In genomic region chr6:71411882-71412281, GRCh38 we compare ENCODE assay signal across 16 cellular contexts.
DNase-seq lines count a peak whose midpoint lies in the region; ATAC-seq and TF ChIP-seq lines count a peak whose summit lies in the region.
"Had no signal": no experiment of that assay in that cellular context is flagged by ENCODE, and none has a peak within 500 bp of the region (broad histone marks: within the 10 kb centered on the region; RNA-seq: fewer than 3 reads in every experiment).

No MANE protein-coding gene starts in this region.

- H3K36me3 Mint-ChIP-seq in activated T-cell treated with anti-CD3 and anti-CD28 coated beads, Interleukin-2, amount 50 U/mL, for 24 hours (ENCODE audit: low read depth), result no peaks in the 10 kb centered on the region
- H3K36me3 Mint-ChIP-seq: stimulated activated effector memory CD8-positive, alpha-beta T cell treated with anti-CD3 and anti-CD28 coated beads, Interleukin-12 subunit alpha, Interleukin-12 subunit beta, amount 100 ng/mL, for 72 hours had no signal

- peaks cover 18% of the 10 kb centered on the region for H3K9me1 ChIP-seq in IMR-90 (ENCODE audit: insufficient read depth, low read length)

- peak overlapping the region; percentile 56; the same call in 1 of the 2 replicates for H3K56ac ChIP-seq in IMR-90 (ENCODE audit: extremely low read depth, insufficient read depth, low read length)

- H3K79me1 ChIP-seq in IMR-90 (ENCODE audit: low read depth in 1 of 2, low read length in 2 of 2) (peaks cover 29 to 57% of the 10 kb centered on the region in 2 experiments; a peak in 3 of 4 replicates), mesenchymal stem cell (replicated peaks; ENCODE audit: low read length, poor library complexity, severe bottlenecking) (no peaks in the 10 kb centered on the region)

- peaks cover 13% of the 10 kb centered on the region for H3K36me3 ChIP-seq in IMR-90 (ENCODE audit: control insufficient read depth, insufficient read depth, low read length)
- peaks cover 12 to 37% of the 10 kb centered on the region in 2 experiments for H3K36me3 ChIP-seq in mesenchymal stem cell (ENCODE audit: control insufficient read depth in 1 of 2, insufficient read depth in 2 of 2, low read depth in 1 of 2, low read length in 2 of 2)
- H3K36me3 ChIP-seq: neural progenitor cell had no signal

- dilution Hi-C loops in IMR-90 (cut with HindIII; ENCODE audit: low sequenced_read_pairs, unreplicated experiment), result no loop called here

- no peak for TF ChIP-seq POLR2A in IMR-90 (IDR thresholded peaks at IDR 0.05; ENCODE audit: low read depth, low read length)

- H2BK15ac ChIP-seq in IMR-90 (ENCODE audit: low read depth, low read length), result peak overlapping the region; percentile 59; the same call in 1 of the 3 replicates
- H2BK15ac ChIP-seq in mesenchymal stem cell (ENCODE audit: low read depth, poor library complexity, severe bottlenecking), result no peak overlapping the region

- H3K4me2 ChIP-seq in IMR-90 (ENCODE audit: low read depth, low read length) (peak overlapping the region; percentile 55), mesenchymal stem cell (ENCODE audit: low read length, poor library complexity, severe bottlenecking) (peak overlapping the region; percentile 57)
- H3K4me2 ChIP-seq: neural progenitor cell had no signal

- no peak overlapping the region for H3K4me3 Mint-ChIP-seq in activated T-cell treated with anti-CD3 and anti-CD28 coated beads, Interleukin-2, amount 50 U/mL, for 24 hours
- H3K4me3 Mint-ChIP-seq: neural progenitor cell; stimulated activated effector memory CD8-positive, alpha-beta T cell treated with anti-CD3 and anti-CD28 coated beads, Interleukin-12 subunit alpha, Interleukin-12 subunit beta, amount 100 ng/mL, for 72 hours had no signal

- no peak overlapping the region for H3K9ac ChIP-seq in IMR-90 (ENCODE audit: low read depth, low read length)
- H3K9ac ChIP-seq in mesenchymal stem cell (ENCODE audit: low read length), result no peak overlapping the region
- H3K9ac ChIP-seq: neural progenitor cell had no signal

- H2AK9ac ChIP-seq in IMR-90 (replicated peaks; ENCODE audit: low read depth, low read length, poor library complexity), result peak overlapping the region; percentile 52

- H3K4me1 ChIP-seq in IMR-90 (ENCODE audit: control insufficient read depth, insufficient read depth, low read length) (peaks cover 20% of the 10 kb centered on the region), mesenchymal stem cell (ENCODE audit: control insufficient read depth, insufficient read depth, low read depth, low read length) (peaks cover 16% of the 10 kb centered on the region)

- CTCF ChIA-PET in IMR-90 (lab: Yijun Ruan, JAX), result interaction anchor here (0.6 kb wide), 1 partner anchor 45 kb away, joined by 3 read pairs; no protein-coding TSS in a partner anchor

- POLR2A ChIA-PET in IMR-90 (lab: Charles Lee; ENCODE audit: unreplicated experiment), result interaction anchor here (0.6 kb wide), 1 partner anchor 184 kb away, joined by 4 read pairs; no protein-coding TSS in a partner anchor

- DNase-seq in IMR-90, result no peak
- no peak for DNase-seq in dorsolateral prefrontal cortex
- no peak for DNase-seq in mesenchymal stem cell
- peak; percentile 6 for DNase-seq in superior temporal gyrus (ENCODE audit: extremely low spot score)
- no peak for DNase-seq in NCI-H2227 (lab: John Stamatoyannopoulos, UW; ENCODE audit: unreplicated experiment)
- DNase-seq in ACHN, result no peak
- DNase-seq in activated T-cell treated with anti-CD3 and anti-CD28 coated beads, Interleukin-2, amount 50 U/mL, for 24 hours, result no peak
- DNase-seq: amniotic stem cell, cortex of kidney, NCI-H2029, NCI-H82 had no signal

- peak overlapping the region; percentile 76 for H4K5ac ChIP-seq in IMR-90 (ENCODE audit: low read depth, low read length)

- H3K9me3 ChIP-seq in IMR-90 (ENCODE audit: control insufficient read depth, insufficient read depth, low read length), result no peaks in the 10 kb centered on the region
- H3K9me3 ChIP-seq in mesenchymal stem cell (ENCODE audit: control insufficient read depth, low read length), result no peaks in the 10 kb centered on the region

- H4K8ac ChIP-seq in IMR-90 (ENCODE audit: low read depth in 2 of 2, low read length in 2 of 2) (peak overlapping the region in 1 of 2 experiments; percentile 53; a peak in 2 of 4 replicates), mesenchymal stem cell (ENCODE audit: low read length) (no peak overlapping the region)

- H3K27ac ChIP-seq in IMR-90 (ENCODE audit: insufficient read depth, low read length), result peak overlapping the region; percentile 66; the same call in 1 of the 2 replicates
- peak overlapping the region in 46 of 59 donors; percentile 3 to 82 (median 59) for H3K27ac ChIP-seq in dorsolateral prefrontal cortex
- peak overlapping the region; percentile 92 for H3K27ac ChIP-seq in mesenchymal stem cell (ENCODE audit: low read length, poor library complexity, severe bottlenecking)
- H3K27ac ChIP-seq: neural progenitor cell, skin epidermis had no signal

- H3K27me3 Mint-ChIP-seq in activated T-cell treated with anti-CD3 and anti-CD28 coated beads, Interleukin-2, amount 50 U/mL, for 24 hours, result peaks cover 20% of the 10 kb centered on the region

- TF ChIP-seq CTCF in IMR-90 (conservative IDR thresholded peaks at IDR 0.05; ENCODE audit: low read depth, low read length) (no peak), dorsolateral prefrontal cortex (IDR thresholded peaks at IDR 0.05 in 54 of 56, conservative IDR thresholded peaks at IDR 0.05 in 2 of 56; ENCODE audit: low read depth in 1 of 56, partially characterized antibody in 56 of 56) (no peak)

- H2BK120ac ChIP-seq in IMR-90 (ENCODE audit: low read depth, low read length) (peak overlapping the region; percentile 76; the same call in 1 of the 2 replicates), mesenchymal stem cell (ENCODE audit: low read depth, low read length) (no peak overlapping the region)

- H3K4me3 ChIP-seq in IMR-90 (ENCODE audit: insufficient read depth, low read depth, low read length) (no peak overlapping the region), dorsolateral prefrontal cortex (peak overlapping the region in 14 of 59 donors; percentile 2 to 30 (median 14)), mesenchymal stem cell (ENCODE audit: insufficient read depth in 1 of 2, low read depth in 1 of 2, low read length in 2 of 2) (no peak overlapping the region)
- H3K4me3 ChIP-seq: neural progenitor cell, skin epidermis had no signal

- peaks cover 4% of the 10 kb centered on the region for H3K4me1 Mint-ChIP-seq in activated T-cell treated with anti-CD3 and anti-CD28 coated beads, Interleukin-2, amount 50 U/mL, for 24 hours (ENCODE audit: low read depth)
- H3K4me1 Mint-ChIP-seq: stimulated activated effector memory CD8-positive, alpha-beta T cell treated with anti-CD3 and anti-CD28 coated beads, Interleukin-12 subunit alpha, Interleukin-12 subunit beta, amount 100 ng/mL, for 72 hours had no signal

- no peak overlapping the region for H3K27ac Mint-ChIP-seq in activated T-cell treated with anti-CD3 and anti-CD28 coated beads, Interleukin-2, amount 50 U/mL, for 24 hours
- H3K27ac Mint-ChIP-seq: activated T-helper 2 cell treated with anti-CD3 and anti-CD28 coated beads, Interferon-gamma antibody, Interleukin-2, Interleukin-4, amounts not matched to agents 10 μg/mL and 5 μg/mL and 100 μg/mL, durations not matched to agents 14 hours and 24 hours and 36 hours; stimulated activated effector memory CD8-positive, alpha-beta T cell treated with anti-CD3 and anti-CD28 coated beads, Interleukin-12 subunit alpha, Interleukin-12 subunit beta, amount 100 ng/mL, for 72 hours had no signal

- H3K18ac ChIP-seq in IMR-90 (ENCODE audit: low read depth, low read length) (peak overlapping the region; percentile 82; the same call in 1 of the 2 replicates), mesenchymal stem cell (ENCODE audit: low read depth in 1 of 2, low read length in 2 of 2) (no peak overlapping the region)

- WGBS in IMR-90 (ENCODE audit: extremely low coverage in 2 of 2, insufficient read length in 1 of 2), 2 experiments, result no CpG with 5 or more reads among the region's 1 CpG
- no CpG with 5 or more reads among the region's 1 CpG for WGBS in mesenchymal stem cell

- H3K9me3 Mint-ChIP-seq in activated T-cell treated with anti-CD3 and anti-CD28 coated beads, Interleukin-2, amount 50 U/mL, for 24 hours, result no peaks in the 10 kb centered on the region
- H3K9me3 Mint-ChIP-seq: neural progenitor cell; stimulated activated effector memory CD8-positive, alpha-beta T cell treated with anti-CD3 and anti-CD28 coated beads, Interleukin-12 subunit alpha, Interleukin-12 subunit beta, amount 100 ng/mL, for 72 hours had no signal

- intact Hi-C loops in IMR-90 (cut with micrococcal nuclease) (no loop called here), dorsolateral prefrontal cortex (cut with DNase I) (no loop called here)

- TF ChIP-seq RAD21 in IMR-90 (IDR thresholded peaks at IDR 0.05; ENCODE audit: low read length), result no peak

- H3K14ac ChIP-seq in IMR-90 (replicated peaks; ENCODE audit: low read depth, low read length) (peak overlapping the region; percentile 87; the same call in 1 of the 2 replicates), mesenchymal stem cell (ENCODE audit: low read length in 2 of 2) (no peak overlapping the region)

- peak overlapping the region; percentile 75 for H2BK20ac ChIP-seq in IMR-90 (ENCODE audit: low read depth, low read length)

- H2AK5ac ChIP-seq in IMR-90 (ENCODE audit: low read depth, low read length), result peak overlapping the region; percentile 83; the same call in 1 of the 2 replicates
- peak overlapping the region; percentile 84 for H2AK5ac ChIP-seq in mesenchymal stem cell (ENCODE audit: low read length, severe bottlenecking)

- H4K91ac ChIP-seq in IMR-90 (ENCODE audit: insufficient read depth, low read depth, low read length) (peak overlapping the region; percentile 79), mesenchymal stem cell (ENCODE audit: low read length) (no peak overlapping the region)

- no peaks in the 10 kb centered on the region for H3K27me3 ChIP-seq in IMR-90 (ENCODE audit: control insufficient read depth, insufficient read depth, low read length)
- H3K27me3 ChIP-seq in dorsolateral prefrontal cortex, result no peaks in the 10 kb centered on the region
- H3K27me3 ChIP-seq in mesenchymal stem cell (ENCODE audit: control insufficient read depth in 1 of 2, insufficient read depth in 1 of 2, low read length in 2 of 2), result no peaks in the 10 kb centered on the region
- H3K27me3 ChIP-seq: neural progenitor cell had no signal

- peak overlapping the region; percentile 61 for H2AFZ ChIP-seq in IMR-90 (replicated peaks; ENCODE audit: low read length, poor library complexity)
- H2AFZ ChIP-seq in mesenchymal stem cell (ENCODE audit: low read depth, low read length), result no peak overlapping the region
- H2AFZ ChIP-seq: neural progenitor cell had no signal

- in situ Hi-C loops in IMR-90 (cut with MboI; ENCODE audit: low sequenced_read_pairs), result loop anchor here (10.0 kb wide), 1 partner anchor 93 kb away; no protein-coding TSS in a partner anchor
- in situ Hi-C loops in ACHN (cut with HindIII; ENCODE audit: low pct_ligation_motif_present, low pct_unique_long_range_greater_than_20kb, low sequenced_read_pairs), result no loop called here

- H3K23ac ChIP-seq in IMR-90 (ENCODE audit: low read depth, low read length) (peak overlapping the region; percentile 61), mesenchymal stem cell (ENCODE audit: low read length in 2 of 2) (no peak overlapping the region)

- H2BK5ac ChIP-seq in IMR-90 (ENCODE audit: low read depth, low read length, poor library complexity, severe bottlenecking) (peak overlapping the region; percentile 65), mesenchymal stem cell (ENCODE audit: low read depth, low read length, poor library complexity, severe bottlenecking) (no peak overlapping the region)

- BruUV-seq in IMR-90 (replicated peaks; lab: Mats Ljungman, UMichigan), result no TSS peak

- H3K4ac ChIP-seq in IMR-90 (ENCODE audit: low read depth, low read length), result peak overlapping the region; percentile 74
- H3K4ac ChIP-seq in mesenchymal stem cell (ENCODE audit: low read depth in 1 of 2, low read length in 2 of 2), result no peak overlapping the region

- H2BK12ac ChIP-seq in mesenchymal stem cell (ENCODE audit: low read length in 2 of 2), result no peak overlapping the region

- ATAC-seq in IMR-90 (ENCODE audit: low read depth), result no peak
- no peak for ATAC-seq in GM21576 (IDR thresholded peaks at IDR 0.05; ENCODE audit: unreplicated experiment)
- ATAC-seq: stimulated activated effector memory CD8-positive, alpha-beta T cell treated with anti-CD3 and anti-CD28 coated beads, Interleukin-12 subunit alpha, Interleukin-12 subunit beta, amount 100 ng/mL, for 72 hours had no signal

- no peaks in the 10 kb centered on the region for H4K20me1 ChIP-seq in IMR-90 (ENCODE audit: insufficient read depth, low read length)
